ENCODE assay signal across 13 cellular contexts in genomic region chr6:140078552-140079126, GRCh38.
A peak's percentile ranks its signal among the peaks of the same experiment; 100 is the strongest.
DNase-seq lines count a peak whose midpoint lies in the region; ATAC-seq and TF ChIP-seq lines count a peak whose summit lies in the region.
"Had no signal": no experiment of that assay in that cellular context is flagged by ENCODE, and none has a peak within 500 bp of the region (broad histone marks: within the 10 kb centered on the region; RNA-seq: fewer than 3 reads in every experiment).

No MANE protein-coding gene starts in this region.

- peak overlapping the region; percentile 71 for H3K9ac ChIP-seq in smooth muscle cell (ENCODE audit: low read depth)

- no peak for TF ChIP-seq POLR2A in prostate gland (IDR thresholded peaks at IDR 0.05)

- H3F3A ChIP-seq in smooth muscle cell (ENCODE audit: low read depth) = peaks cover 5% of the 10 kb centered on the region

- H3K27ac ChIP-seq in smooth muscle cell (ENCODE audit: low read depth) (peak overlapping the region; percentile 93), prostate gland (no peak overlapping the region)

- peak overlapping the region; percentile 55 for H3K4me2 ChIP-seq in smooth muscle cell

- H4K20me1 ChIP-seq in smooth muscle cell (ENCODE audit: low read depth) = no peaks in the 10 kb centered on the region

- H3K9me3 ChIP-seq in smooth muscle cell (replicated peaks; ENCODE audit: low read depth) (no peaks in the 10 kb centered on the region), prostate gland (no peaks in the 10 kb centered on the region)

- intact Hi-C loops in prostate gland (cut with DNase I) = no loop called here

- H3K4me3 ChIP-seq in smooth muscle cell (no peak overlapping the region), prostate gland (no peak overlapping the region)

- no peaks in the 10 kb centered on the region for H3K27me3 ChIP-seq in smooth muscle cell (ENCODE audit: low read depth)
- no peaks in the 10 kb centered on the region for H3K27me3 ChIP-seq in prostate gland (replicated peaks; ENCODE audit: insufficient read depth)

- ATAC-seq in HG03521 (IDR thresholded peaks at IDR 0.05; ENCODE audit: unreplicated experiment) = no peak
- no peak for ATAC-seq in GM21825 (IDR thresholded peaks at IDR 0.05; ENCODE audit: unreplicated experiment)

- no peaks in the 10 kb centered on the region for H3K36me3 ChIP-seq in smooth muscle cell (ENCODE audit: low read depth)
- no peaks in the 10 kb centered on the region for H3K36me3 ChIP-seq in prostate gland

- 57% methylated on average over 3 of the region's 3 CpGs for WGBS in smooth muscle cell (ENCODE audit: low lambda C conversion rate)
- WGBS in prostate gland = 15% methylated on average over 3 of the region's 3 CpGs

- H3K4me1 ChIP-seq in smooth muscle cell (ENCODE audit: low read depth) (peaks cover 15% of the 10 kb centered on the region), prostate gland (replicated peaks) (no peaks in the 10 kb centered on the region)

- DNase-seq in GM04503 (ENCODE audit: low read depth) (peak; percentile 97), astrocyte of the hippocampus (ENCODE audit: low read depth, low spot score) (peak; percentile 87), inferior parietal cortex (ENCODE audit: extremely low spot score) (peak; percentile 41), smooth muscle cell (lab: John Stamatoyannopoulos, UW; ENCODE audit: unreplicated experiment) (no peak), GF-D8 (lab: John Stamatoyannopoulos, UW) (no peak), prostate gland (ENCODE audit: low spot score) (no peak)
- DNase-seq: activated CD4-positive, alpha-beta memory T cell treated with anti-CD3 and anti-CD28 coated beads for 36 hours; DMS79; NCI-H1436; RPMI8226; stimulated activated CD4-positive, alpha-beta T cell treated with anti-CD3 and anti-CD28 coated beads, Interleukin-2, amount 100 ng/mL, for 24 hours had no signal

- peak overlapping the region; percentile 35 for H2AFZ ChIP-seq in smooth muscle cell (ENCODE audit: low read depth)

- TF ChIP-seq CTCF in smooth muscle cell (IDR thresholded peaks at IDR 0.05; ENCODE audit: borderline replicate concordance, insufficient read depth, poor library complexity, severe bottlenecking) (no peak), prostate gland (IDR thresholded peaks at IDR 0.05) (no peak)

- no peaks in the 10 kb centered on the region for H3K79me2 ChIP-seq in smooth muscle cell (ENCODE audit: low read depth)

Comparison
In these comparisons a context has a peak if more than half of its experiments do, and no peak if none do; other contexts are left out.
1. DNase-seq: peak in GM04503 (single experiment), astrocyte of the hippocampus (single experiment) and inferior parietal cortex (single experiment); none in smooth muscle cell (single experiment), GF-D8 (single experiment) and prostate gland (single experiment).